In the genomic region with DNA sequence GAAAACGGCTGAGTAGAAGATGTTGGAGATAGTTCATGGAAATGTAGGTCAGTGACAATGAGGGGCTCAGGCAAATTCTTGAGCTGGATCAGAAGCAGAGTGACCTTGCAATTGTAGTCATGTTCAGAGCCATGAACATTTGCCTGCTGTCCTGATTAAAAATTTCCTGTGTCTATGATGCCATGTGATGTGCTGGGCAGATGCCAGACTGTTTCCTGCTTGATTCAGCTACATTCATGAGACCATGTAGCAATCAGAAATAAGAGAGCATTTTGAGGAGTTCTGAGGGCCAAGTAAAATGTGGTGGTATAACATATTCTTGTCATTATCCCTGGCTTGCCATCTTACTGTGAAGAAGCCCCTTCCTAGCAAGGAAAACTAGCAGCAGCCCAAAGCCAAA, we compare ENCODE assay signal across 21 cellular contexts.
A peak's percentile ranks its signal among the peaks of the same experiment; 100 is the strongest.
DNase-seq lines count a peak whose midpoint lies in the region; TF ChIP-seq lines count a peak whose summit lies in the region.
"Had no signal": no experiment of that assay in that cellular context is flagged by ENCODE, and none has a peak within 500 bp of the region (broad histone marks: within the 10 kb centered on the region; RNA-seq: fewer than 3 reads in every experiment).

No MANE protein-coding gene starts in this region.

- H3K27ac ChIP-seq in breast epithelium, result no peak overlapping the region
- H3K27ac ChIP-seq in VCaP, result peak overlapping the region; percentile 39; the same call in 1 of the 2 replicates
- no peak overlapping the region for H3K27ac ChIP-seq in thyroid gland
- H3K27ac ChIP-seq: epithelial cell of prostate, gastroesophageal sphincter, KMS-11, PC-9, SJCRH30 had no signal

- H3K4me3 Mint-ChIP-seq in MCF 10A (ENCODE audit: unreplicated experiment) (no peak overlapping the region), Calu3 (ENCODE audit: low read depth, unreplicated experiment) (no peak overlapping the region)
- H3K4me3 Mint-ChIP-seq: activated B cell treated with CpG ODN at 0.5 μM for 24 hours; activated T-cell treated with anti-CD3 and anti-CD28 coated beads, Interleukin-2, amount 50 U/mL, for 72 hours; CD4-positive, CD25-positive, alpha-beta regulatory T cell; T-helper 1 cell treated with Interleukin-12 subunit alpha and Interleukin-12 subunit beta and Interleukin-4 antibody, amounts not matched to agents 30 μg/mL and 1 μg/mL, for 36 hours had no signal

- H3K36me3 Mint-ChIP-seq in MCF 10A (ENCODE audit: insufficient read depth, unreplicated experiment) (no peaks in the 10 kb centered on the region), Calu3 (ENCODE audit: insufficient read depth, unreplicated experiment) (no peaks in the 10 kb centered on the region)
- H3K36me3 Mint-ChIP-seq: CD4-positive, CD25-positive, alpha-beta regulatory T cell had no signal

- TF ChIP-seq POLR2A in breast epithelium (IDR thresholded peaks at IDR 0.05) (no peak), thyroid gland (IDR thresholded peaks at IDR 0.05) (no peak)

- BruUV-seq in MCF 10A (replicated peaks; lab: Mats Ljungman, UMichigan) (no TSS peak), Calu3 (replicated peaks; lab: Mats Ljungman, UMichigan) (no TSS peak)

- peaks cover 7% of the 10 kb centered on the region for H3K9me3 Mint-ChIP-seq in MCF 10A (ENCODE audit: unreplicated experiment)
- peaks cover 3% of the 10 kb centered on the region for H3K9me3 Mint-ChIP-seq in Calu3 (ENCODE audit: low read depth, unreplicated experiment)
- H3K9me3 Mint-ChIP-seq: activated T-cell treated with anti-CD3 and anti-CD28 coated beads, Interleukin-2, amount 50 U/mL, for 72 hours; T-helper 1 cell treated with Interleukin-12 subunit alpha and Interleukin-12 subunit beta and Interleukin-4 antibody, amounts not matched to agents 30 μg/mL and 1 μg/mL, for 36 hours had no signal

- WGBS in thyroid gland, 2 donors, result 54 to 68% methylated on average over 1 of the region's 1 CpG

- H3K27ac Mint-ChIP-seq in MCF 10A (ENCODE audit: low read depth, unreplicated experiment) (no peak overlapping the region), Calu3 (ENCODE audit: unreplicated experiment) (no peak overlapping the region)
- H3K27ac Mint-ChIP-seq: activated B cell treated with CpG ODN at 0.5 μM for 24 hours; activated T-cell treated with anti-CD3 and anti-CD28 coated beads, Interleukin-2, amount 50 U/mL, for 72 hours; CD4-positive, CD25-positive, alpha-beta regulatory T cell; T-helper 1 cell treated with Interleukin-12 subunit alpha and Interleukin-12 subunit beta and Interleukin-4 antibody, amounts not matched to agents 30 μg/mL and 1 μg/mL, for 36 hours had no signal

- H3K27me3 Mint-ChIP-seq in MCF 10A (ENCODE audit: insufficient read depth, unreplicated experiment) (no peaks in the 10 kb centered on the region), Calu3 (ENCODE audit: unreplicated experiment) (no peaks in the 10 kb centered on the region)

- H3K4me1 ChIP-seq in breast epithelium, result no peaks in the 10 kb centered on the region
- H3K4me1 ChIP-seq in thyroid gland, result peaks cover 8 to 10% of the 10 kb centered on the region in 2 donors
- H3K4me1 ChIP-seq: SJCRH30 had no signal

- TF ChIP-seq CTCF in MCF 10A (IDR thresholded peaks at IDR 0.05; ENCODE audit: unreplicated experiment), result no peak
- TF ChIP-seq CTCF in breast epithelium (IDR thresholded peaks at IDR 0.05), result no peak
- TF ChIP-seq CTCF in VCaP (conservative IDR thresholded peaks at IDR 0.05), result no peak
- no peak for TF ChIP-seq CTCF in thyroid gland (IDR thresholded peaks at IDR 0.05)
- TF ChIP-seq CTCF in Calu3 (IDR thresholded peaks at IDR 0.05; ENCODE audit: unreplicated experiment), result no peak

- no peaks in the 10 kb centered on the region for H3K36me3 ChIP-seq in breast epithelium
- no peaks in the 10 kb centered on the region for H3K36me3 ChIP-seq in thyroid gland
- H3K36me3 ChIP-seq: gastroesophageal sphincter, SJCRH30 had no signal

- intact Hi-C loops in MCF 10A (cut with micrococcal nuclease), result no loop called here
- intact Hi-C loops in breast epithelium (cut with DNase I; ENCODE audit: low total_unique reads), result no loop called here
- intact Hi-C loops in thyroid gland (cut with DNase I), result no loop called here
- intact Hi-C loops in Calu3 (cut with micrococcal nuclease; ENCODE audit: unreplicated experiment), result no loop called here

- H3K27me3 ChIP-seq in breast epithelium (no peaks in the 10 kb centered on the region), thyroid gland (no peaks in the 10 kb centered on the region)
- H3K27me3 ChIP-seq: gastroesophageal sphincter, SJCRH30 had no signal

- H3K9me3 ChIP-seq in breast epithelium (no peaks in the 10 kb centered on the region), thyroid gland (no peaks in the 10 kb centered on the region)
- H3K9me3 ChIP-seq: gastroesophageal sphincter, mucosa of descending colon, SJCRH30 had no signal

- H3K4me1 Mint-ChIP-seq in MCF 10A (ENCODE audit: insufficient read depth, unreplicated experiment) (no peaks in the 10 kb centered on the region), Calu3 (ENCODE audit: low read depth, unreplicated experiment) (peaks cover 20% of the 10 kb centered on the region)
- H3K4me1 Mint-ChIP-seq: activated B cell treated with CpG ODN at 0.5 μM for 24 hours; CD4-positive, CD25-positive, alpha-beta regulatory T cell had no signal

- CTCF ChIA-PET in MCF 10A (lab: Yijun Ruan, JAX), result interaction anchor here (0.6 kb wide), 1 partner anchor 125 kb away, joined by 3 read pairs; no protein-coding TSS in a partner anchor
- CTCF ChIA-PET in Calu3 (lab: Charles Lee), result no interaction called here

- POLR2A ChIA-PET in MCF 10A (lab: Yijun Ruan, JAX), result interaction anchor here (0.7 kb wide), 1 partner anchor 17 kb away, joined by 4 read pairs; no protein-coding TSS in a partner anchor

- H3K4me3 ChIP-seq in breast epithelium (no peak overlapping the region), thyroid gland (replicated peaks in 1 of 3) (no peak overlapping the region)
- H3K4me3 ChIP-seq: gastroesophageal sphincter, mucosa of descending colon, PC-9, SJCRH30 had no signal

- DNase-seq in MCF 10A (ENCODE audit: unreplicated experiment) (peak; percentile 34), breast epithelium (ENCODE audit: low spot score in 2 of 2) (no peak), fibroblast of gingiva (ENCODE audit: low read depth) (peak; percentile 15), thyroid gland (peak; percentile 20 to 22), Calu3 (no peak), superior temporal gyrus (ENCODE audit: extremely low spot score) (no peak)
- no peak for DNase-seq in activated CD4-positive, alpha-beta T cell treated with anti-CD3 and anti-CD28 coated beads, Interleukin-2, amount 50 U/mL, for 4 hours
- DNase-seq: activated B cell treated with CpG ODN at 0.5 μM for 24 hours; activated naive CD4-positive, alpha-beta T cell treated with anti-CD3 and anti-CD28 coated beads, Interleukin-2, amount 50 U/mL, for 16 hours; activated T-cell treated with anti-CD3 and anti-CD28 coated beads, Interleukin-2, amount 50 U/mL, for 72 hours; CD4-positive, CD25-positive, alpha-beta regulatory T cell; mucosa of descending colon; NCI-H1048; NCI-H774; PC-9; SJCRH30 had no signal

Comparison
In these comparisons a context has a peak if more than half of its experiments do, and no peak if none do; other contexts are left out.
1. DNase-seq: peak in MCF 10A (single experiment), fibroblast of gingiva (single experiment) and thyroid gland (2 of 2); none in breast epithelium (0 of 2), Calu3 (single experiment), superior temporal gyrus (single experiment) and activated CD4-positive, alpha-beta T cell treated with anti-CD3 and anti-CD28 coated beads, Interleukin-2, amount 50 U/mL, for 4 hours (0 of 2).